In genomic region chr2:43098065-43098464, GRCh38 we compare ENCODE assay signal across 29 cellular contexts.
A peak's percentile ranks its signal among the peaks of the same experiment; 100 is the strongest.
DNase-seq lines count a peak whose midpoint lies in the region; ATAC-seq and TF ChIP-seq lines count a peak whose summit lies in the region.
"Had no signal": no experiment of that assay in that cellular context is flagged by ENCODE, and none has a peak within 500 bp of the region (broad histone marks: within the 10 kb centered on the region; RNA-seq: fewer than 3 reads in every experiment).

No MANE protein-coding gene starts in this region.

- H3K27me3 ChIP-seq in HL-60 (ENCODE audit: insufficient read depth, poor library complexity, severe bottlenecking) = no peaks in the 10 kb centered on the region
- H3K27me3 ChIP-seq: cardiac muscle cell, stomach, tibial nerve had no signal

- H3K4me1 Mint-ChIP-seq in WTC11 = peaks cover 23% of the 10 kb centered on the region

- no peak for ATAC-seq in WTC11
- ATAC-seq in GM18868 (IDR thresholded peaks at IDR 0.05; ENCODE audit: unreplicated experiment) = no peak
- no peak for ATAC-seq in HG02885 (IDR thresholded peaks at IDR 0.05; ENCODE audit: poor library complexity, unreplicated experiment)
- ATAC-seq: activated naive CD4-positive, alpha-beta T cell treated with anti-CD3 and anti-CD28 coated beads, Interleukin-2, amount 50 U/mL, for 72 hours; HCT116; mucosa of descending colon; natural killer cell had no signal

- H3K36me3 Mint-ChIP-seq in WTC11 = 0 out of 2 replicates have a peak, but pooled peaks cover 3% of the 10 kb centered on the region
- H3K36me3 Mint-ChIP-seq: natural killer cell had no signal

- peaks cover 32% of the 10 kb centered on the region for H3K27me3 Mint-ChIP-seq in WTC11 (ENCODE audit: low read depth)

- H3K27ac ChIP-seq in HL-60 (replicated peaks) = peak overlapping the region; percentile 28
- peak overlapping the region; percentile 38 for H3K27ac ChIP-seq in caudate nucleus (ENCODE audit: low read depth, low read length)
- peak overlapping the region; percentile 67 for H3K27ac ChIP-seq in substantia nigra (ENCODE audit: low read depth, low read length, poor library complexity, severe bottlenecking)
- H3K27ac ChIP-seq: cardiac muscle cell, parathyroid adenoma, VCaP had no signal

- TF ChIP-seq CTCF in HL-60 (IDR thresholded peaks at IDR 0.05; ENCODE audit: insufficient read depth, low read length) (no peak), WTC11 (IDR thresholded peaks at IDR 0.05) (no peak)

- H3K4me3 Mint-ChIP-seq in WTC11 = no peak overlapping the region
- H3K4me3 Mint-ChIP-seq: IgD-negative memory B cell, natural killer cell had no signal

- H3K9me3 Mint-ChIP-seq in WTC11 = peaks cover 9% of the 10 kb centered on the region; the same call in 1 of the 2 replicates
- H3K9me3 Mint-ChIP-seq: natural killer cell had no signal

- no peak overlapping the region for H3K4me3 ChIP-seq in HL-60 (replicated peaks; ENCODE audit: insufficient read depth, low read length)
- H3K4me3 ChIP-seq: cardiac muscle cell, mucosa of descending colon, stomach, tibial nerve had no signal

- CTCF ChIA-PET in WTC11 (lab: Charles Lee) = no interaction called here

- POLR2A ChIA-PET in WTC11 (lab: Charles Lee) = no interaction called here

- no peak for DNase-seq in HL-60 (ENCODE audit: low read depth in 1 of 2, low spot score in 1 of 2)
- no peak for DNase-seq in caudate nucleus (lab: John Stamatoyannopoulos, UW)
- peak; percentile 2 for DNase-seq in mesenteric fat pad (ENCODE audit: low spot score)
- DNase-seq in substantia nigra (lab: John Stamatoyannopoulos, UW) = no peak
- no peak for DNase-seq in WTC11 (ENCODE audit: low spot score)
- no peak for DNase-seq in SHP77 treated with DMSO at 0.1 percent for 48 hours (lab: John Stamatoyannopoulos, UW)
- DNase-seq: activated CD4-positive, alpha-beta T cell treated with anti-CD3 and anti-CD28 coated beads for 4 hours; activated CD8-positive, alpha-beta memory T cell treated with anti-CD3 and anti-CD28 coated beads for 24 hours; activated effector memory CD4-positive, alpha-beta T cell treated with Interleukin-2 at 50 U/mL for 16 hours; COR-L47; cortex of kidney; kidney; mucosa of descending colon; natural killer cell; NCI-H146; NCI-H748 treated with DMSO at 0.1 percent for 48 hours; stimulated activated CD4-positive, alpha-beta T cell treated with anti-CD3 and anti-CD28 coated beads, Interleukin-12 subunit alpha, Interleukin-12 subunit beta, amount 100 ng/mL, for 4 hours; stimulated activated CD4-positive, alpha-beta T cell treated with anti-CD3 and anti-CD28 coated beads, Interleukin-2, amount 100 ng/mL, for 48 hours; stomach; T1000 had no signal

- H3K27ac Mint-ChIP-seq in WTC11 = no peak overlapping the region
- H3K27ac Mint-ChIP-seq: IgD-negative memory B cell, natural killer cell had no signal

TF ChIP-seq in WTC11, 78 proteins besides CTCF, POLR2A, EP300 and RAD21:
- TF ChIP-seq ZNF219 (CRISPR knock-in tag; IDR thresholded peaks at IDR 0.05; ENCODE audit: borderline replicate concordance) (no peak), IRF2 (CRISPR knock-in tag; IDR thresholded peaks at IDR 0.05; ENCODE audit: borderline replicate concordance, low read depth) (no peak), NFYB (CRISPR knock-in tag; conservative IDR thresholded peaks at IDR 0.05; ENCODE audit: low read depth) (no peak), ZNF425 (CRISPR knock-in tag; conservative IDR thresholded peaks at IDR 0.05) (no peak), ZNF423 (CRISPR knock-in tag; IDR thresholded peaks at IDR 0.05) (no peak), IRF1 (CRISPR knock-in tag; IDR thresholded peaks at IDR 0.05) (no peak)
- TF ChIP-seq, protein P1, sequence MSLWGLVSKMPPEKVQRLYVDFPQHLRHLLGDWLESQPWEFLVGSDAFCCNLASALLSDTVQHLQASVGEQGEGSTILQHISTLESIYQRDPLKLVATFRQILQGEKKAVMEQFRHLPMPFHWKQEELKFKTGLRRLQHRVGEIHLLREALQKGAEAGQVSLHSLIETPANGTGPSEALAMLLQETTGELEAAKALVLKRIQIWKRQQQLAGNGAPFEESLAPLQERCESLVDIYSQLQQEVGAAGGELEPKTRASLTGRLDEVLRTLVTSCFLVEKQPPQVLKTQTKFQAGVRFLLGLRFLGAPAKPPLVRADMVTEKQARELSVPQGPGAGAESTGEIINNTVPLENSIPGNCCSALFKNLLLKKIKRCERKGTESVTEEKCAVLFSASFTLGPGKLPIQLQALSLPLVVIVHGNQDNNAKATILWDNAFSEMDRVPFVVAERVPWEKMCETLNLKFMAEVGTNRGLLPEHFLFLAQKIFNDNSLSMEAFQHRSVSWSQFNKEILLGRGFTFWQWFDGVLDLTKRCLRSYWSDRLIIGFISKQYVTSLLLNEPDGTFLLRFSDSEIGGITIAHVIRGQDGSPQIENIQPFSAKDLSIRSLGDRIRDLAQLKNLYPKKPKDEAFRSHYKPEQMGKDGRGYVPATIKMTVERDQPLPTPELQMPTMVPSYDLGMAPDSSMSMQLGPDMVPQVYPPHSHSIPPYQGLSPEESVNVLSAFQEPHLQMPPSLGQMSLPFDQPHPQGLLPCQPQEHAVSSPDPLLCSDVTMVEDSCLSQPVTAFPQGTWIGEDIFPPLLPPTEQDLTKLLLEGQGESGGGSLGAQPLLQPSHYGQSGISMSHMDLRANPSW (CRISPR knock-in tag; conservative IDR thresholded peaks at IDR 0.05; ENCODE audit: low read depth) = no peak
- TF ChIP-seq, protein P2, sequence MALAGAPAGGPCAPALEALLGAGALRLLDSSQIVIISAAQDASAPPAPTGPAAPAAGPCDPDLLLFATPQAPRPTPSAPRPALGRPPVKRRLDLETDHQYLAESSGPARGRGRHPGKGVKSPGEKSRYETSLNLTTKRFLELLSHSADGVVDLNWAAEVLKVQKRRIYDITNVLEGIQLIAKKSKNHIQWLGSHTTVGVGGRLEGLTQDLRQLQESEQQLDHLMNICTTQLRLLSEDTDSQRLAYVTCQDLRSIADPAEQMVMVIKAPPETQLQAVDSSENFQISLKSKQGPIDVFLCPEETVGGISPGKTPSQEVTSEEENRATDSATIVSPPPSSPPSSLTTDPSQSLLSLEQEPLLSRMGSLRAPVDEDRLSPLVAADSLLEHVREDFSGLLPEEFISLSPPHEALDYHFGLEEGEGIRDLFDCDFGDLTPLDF (CRISPR knock-in tag; IDR thresholded peaks at IDR 0.05) = no peak
